In the genomic region with DNA sequence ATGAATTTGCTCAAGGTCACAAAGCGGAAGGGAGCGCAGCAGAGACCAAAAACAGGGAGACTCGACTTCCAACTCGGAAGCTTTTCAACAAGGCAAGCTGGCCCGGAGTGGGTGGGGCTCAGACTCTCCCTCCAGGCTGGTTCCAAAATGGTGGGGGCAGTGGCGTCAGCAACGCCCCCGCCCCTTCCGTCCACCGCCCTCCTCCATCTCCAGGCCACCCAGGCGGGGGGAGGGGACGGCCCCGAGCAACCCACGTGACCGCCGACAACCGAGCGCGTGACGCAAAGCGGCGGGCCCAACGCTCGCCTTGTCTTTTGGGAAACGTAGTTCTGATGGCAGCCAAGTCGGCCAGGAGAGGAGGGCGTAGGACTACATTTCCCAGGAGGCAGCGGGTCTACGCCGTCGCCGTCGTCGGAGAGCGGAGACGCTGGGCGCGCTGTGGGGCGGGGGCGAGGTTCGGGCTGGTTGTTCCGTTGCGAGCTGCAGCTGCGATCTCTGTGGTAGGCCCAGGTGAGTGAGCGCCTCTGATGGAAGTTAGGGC, we compare ENCODE assay signal across 8 cellular contexts. TPM values are rescaled to one million over a fixed set of nuclear protein-coding genes. Genes with fewer than 3 reads are reported as not detected.
DNase-seq lines count a peak whose midpoint lies in the region; ATAC-seq lines count a peak whose summit lies in the region.

A gene with protein sequence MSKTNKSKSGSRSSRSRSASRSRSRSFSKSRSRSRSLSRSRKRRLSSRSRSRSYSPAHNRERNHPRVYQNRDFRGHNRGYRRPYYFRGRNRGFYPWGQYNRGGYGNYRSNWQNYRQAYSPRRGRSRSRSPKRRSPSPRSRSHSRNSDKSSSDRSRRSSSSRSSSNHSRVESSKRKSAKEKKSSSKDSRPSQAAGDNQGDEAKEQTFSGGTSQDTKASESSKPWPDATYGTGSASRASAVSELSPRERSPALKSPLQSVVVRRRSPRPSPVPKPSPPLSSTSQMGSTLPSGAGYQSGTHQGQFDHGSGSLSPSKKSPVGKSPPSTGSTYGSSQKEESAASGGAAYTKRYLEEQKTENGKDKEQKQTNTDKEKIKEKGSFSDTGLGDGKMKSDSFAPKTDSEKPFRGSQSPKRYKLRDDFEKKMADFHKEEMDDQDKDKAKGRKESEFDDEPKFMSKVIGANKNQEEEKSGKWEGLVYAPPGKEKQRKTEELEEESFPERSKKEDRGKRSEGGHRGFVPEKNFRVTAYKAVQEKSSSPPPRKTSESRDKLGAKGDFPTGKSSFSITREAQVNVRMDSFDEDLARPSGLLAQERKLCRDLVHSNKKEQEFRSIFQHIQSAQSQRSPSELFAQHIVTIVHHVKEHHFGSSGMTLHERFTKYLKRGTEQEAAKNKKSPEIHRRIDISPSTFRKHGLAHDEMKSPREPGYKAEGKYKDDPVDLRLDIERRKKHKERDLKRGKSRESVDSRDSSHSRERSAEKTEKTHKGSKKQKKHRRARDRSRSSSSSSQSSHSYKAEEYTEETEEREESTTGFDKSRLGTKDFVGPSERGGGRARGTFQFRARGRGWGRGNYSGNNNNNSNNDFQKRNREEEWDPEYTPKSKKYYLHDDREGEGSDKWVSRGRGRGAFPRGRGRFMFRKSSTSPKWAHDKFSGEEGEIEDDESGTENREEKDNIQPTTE (plus strand): TSS at position 448 of the 541 bp plus-strand sequence. CDS start 58,121 bp downstream, outside the sequence.

- ATAC-seq in GM21360 (IDR thresholded peaks at IDR 0.05; ENCODE audit: unreplicated experiment): peak; percentile 91

- H3K36me3 ChIP-seq in effector memory CD4-positive, alpha-beta T cell (ENCODE audit: control insufficient read depth, insufficient read depth, low read length): peaks cover 16% of the 10 kb centered on the region

- DNase-seq in COLO668 (lab: John Stamatoyannopoulos, UW; ENCODE audit: unreplicated experiment) (peak; percentile 100), HT1080 (ENCODE audit: low read depth) (peak; percentile 100), NOMO-1 treated with DMSO at 0.1 percent for 48 hours (lab: John Stamatoyannopoulos, UW; ENCODE audit: unreplicated experiment) (peak; percentile 99), medulla oblongata (ENCODE audit: extremely low spot score) (peak; percentile 99)
- DNase-seq in activated CD8-positive, alpha-beta memory T cell treated with anti-CD3 and anti-CD28 coated beads for 4 hours (ENCODE audit: low read depth in 2 of 2): peak; percentile 99
- DNase-seq in effector memory CD4-positive, alpha-beta T cell: peak; percentile 99 to 100 (median 100)
- DNase-seq in stimulated activated CD8-positive, alpha-beta memory T cell treated with anti-CD3 and anti-CD28 coated beads, Interleukin-12 subunit alpha, Interleukin-12 subunit beta, amount 100 ng/mL, for 1 hour (ENCODE audit: low read depth): peak; percentile 99

- H3K27me3 ChIP-seq in effector memory CD4-positive, alpha-beta T cell (replicated peaks; ENCODE audit: control insufficient read depth, insufficient read depth, low read length, poor library complexity, severe bottlenecking): no peaks in the 10 kb centered on the region

- no peaks in the 10 kb centered on the region for H3K9me3 ChIP-seq in effector memory CD4-positive, alpha-beta T cell (ENCODE audit: control insufficient read depth, low read length)

- peaks cover 33% of the 10 kb centered on the region for H3K4me1 ChIP-seq in effector memory CD4-positive, alpha-beta T cell (ENCODE audit: control insufficient read depth, insufficient read depth, low read length, poor library complexity, severe bottlenecking)

- peak within 1 kb of the TSS; percentile 67 for H3K4me3 ChIP-seq in effector memory CD4-positive, alpha-beta T cell (ENCODE audit: insufficient read depth, low read depth, low read length, poor library complexity, severe bottlenecking)

- H3K27ac ChIP-seq in effector memory CD4-positive, alpha-beta T cell (ENCODE audit: insufficient read depth, low read length, poor library complexity, severe bottlenecking): peak within 1 kb of the TSS; percentile 100

RNA-seq across cellular contexts. Expression of the gene that starts here (rescaled TPM):
- total RNA-seq in HT1080 (2014; rRNA removed; shearing (Covaris generic)): 92.0 and 93.0 TPM in 2 replicates
- polyA plus RNA-seq in HT1080 (2015; cell fraction: cytosol; rRNA removed): 65.5 and 72.6 TPM in 2 replicates
- 202 and 209 TPM in 2 replicates for polyA plus RNA-seq in HT1080 (2015; cell fraction: nucleus; rRNA removed)

Comparison
In these comparisons a context has a peak if more than half of its experiments do, and no peak if none do; other contexts are left out.
1. Peak in every context shown above with its lines: DNase-seq, ATAC-seq, H3K4me3 ChIP-seq and H3K27ac ChIP-seq.